ENCODE assay signal across 8 cellular contexts in genomic region chr2:26033769-26034596, GRCh38. TPM values are rescaled to one million over a fixed set of nuclear protein-coding genes. Genes with fewer than 3 reads are reported as not detected.
DNase-seq lines count a peak whose midpoint lies in the region; ATAC-seq and TF ChIP-seq lines count a peak whose summit lies in the region.

Gene RAB10, plus strand, starts transcription at chr2:26034084. Its CDS starts 525 bp downstream, at chr2:26034609.

- peaks cover 27% of the 10 kb centered on the region for H3K36me3 Mint-ChIP-seq in GM23338 (ENCODE audit: low read depth)
- H3K36me3 Mint-ChIP-seq in naive thymus-derived CD8-positive, alpha-beta T cell: peaks cover 0 to 19% (median 0%) of the 10 kb centered on the region in 3 donors

- peaks cover 11% of the 10 kb centered on the region for H3K4me1 Mint-ChIP-seq in GM23338
- peaks cover 12 to 45% (median 44%) of the 10 kb centered on the region in 4 donors for H3K4me1 Mint-ChIP-seq in naive thymus-derived CD8-positive, alpha-beta T cell

- peaks cover 22% of the 10 kb centered on the region for H4K20me1 ChIP-seq in DOHH2 (ENCODE audit: control insufficient read depth, insufficient read depth, low read depth, low read length)
- H4K20me1 ChIP-seq in GM23338 (replicated peaks; ENCODE audit: insufficient read depth): peaks cover 44% of the 10 kb centered on the region

- H3K9me2 ChIP-seq in DOHH2 (replicated peaks; ENCODE audit: control insufficient read depth, low read length) (no peaks in the 10 kb centered on the region), GM23338 (ENCODE audit: insufficient read depth) (no peaks in the 10 kb centered on the region)

- TF ChIP-seq CTCF in DOHH2 (IDR thresholded peaks at IDR 0.05; ENCODE audit: low read depth, low read length, poor library complexity, severe bottlenecking): no peak
- TF ChIP-seq CTCF in GM23338 (conservative IDR thresholded peaks at IDR 0.05; ENCODE audit: low read depth in 2 of 2): no peak

- H3K4me1 ChIP-seq in DOHH2 (ENCODE audit: control insufficient read depth, low read length) (peaks cover 29% of the 10 kb centered on the region), GM23338 (ENCODE audit: insufficient read depth) (peaks cover 14% of the 10 kb centered on the region)

- H2AFZ ChIP-seq in GM23338: peak within 1 kb of the TSS; percentile 69

- peaks cover 6% of the 10 kb centered on the region for H3K27me3 Mint-ChIP-seq in GM23338 (ENCODE audit: insufficient read depth, low read depth, poor library complexity)
- H3K27me3 Mint-ChIP-seq in naive thymus-derived CD8-positive, alpha-beta T cell: no peaks in the 10 kb centered on the region

- peak within 1 kb of the TSS; percentile 84 for H3K4me3 ChIP-seq in DOHH2 (ENCODE audit: low read length)
- H3K4me3 ChIP-seq in GM23338: peak within 1 kb of the TSS; percentile 84

- H3K4me2 ChIP-seq in DOHH2 (ENCODE audit: low read length): peak within 1 kb of the TSS; percentile 98
- H3K4me2 ChIP-seq in GM23338: peak within 1 kb of the TSS; percentile 92

- H3K36me3 ChIP-seq in DOHH2 (ENCODE audit: control insufficient read depth, low read length) (peaks cover 29% of the 10 kb centered on the region), GM23338 (ENCODE audit: insufficient read depth) (no peaks in the 10 kb centered on the region)

- ATAC-seq in GM23338: peak; percentile 81
- ATAC-seq in naive thymus-derived CD8-positive, alpha-beta T cell: peak; percentile 85 to 87

- H3K27me3 ChIP-seq in DOHH2 (ENCODE audit: control insufficient read depth, low read length) (no peaks in the 10 kb centered on the region), GM23338 (ENCODE audit: insufficient read depth) (peaks cover 3% of the 10 kb centered on the region; the same call in 1 of the 2 replicates)

- H3K27ac Mint-ChIP-seq in GM23338: peak within 1 kb of the TSS; percentile 98
- peak within 1 kb of the TSS; percentile 89 to 97 (median 96) for H3K27ac Mint-ChIP-seq in naive thymus-derived CD8-positive, alpha-beta T cell

- DNase-seq in GM23338 (ENCODE audit: low spot score): peak; percentile 98
- DNase-seq in LHCN-M2 (ENCODE audit: low read depth): peak; percentile 99
- peak; percentile 99 for DNase-seq in RPMI8226
- peak; percentile 97 to 99 for DNase-seq in activated T-helper 1 cell treated with anti-CD3 and anti-CD28 coated beads, Interleukin-2, amount 50 U/mL, for 16 hours (ENCODE audit: low read depth in 1 of 2, low spot score in 1 of 2)
- peak; percentile 99 for DNase-seq in fibroblast of gingiva (ENCODE audit: low read depth)
- peak; percentile 97 to 100 (median 99) for DNase-seq in naive thymus-derived CD8-positive, alpha-beta T cell
- peak; percentile 96 to 99 (median 98) for DNase-seq in stimulated activated naive CD4-positive, alpha-beta T cell (lab: John Stamatoyannopoulos, UW)

- H3F3A ChIP-seq in DOHH2 (ENCODE audit: control insufficient read depth, insufficient read depth): no peaks in the 10 kb centered on the region
- peaks cover 3% of the 10 kb centered on the region; the same call in 1 of the 2 replicates for H3F3A ChIP-seq in GM23338 (replicated peaks; ENCODE audit: low read depth)

- H3K79me2 ChIP-seq in DOHH2 (ENCODE audit: control insufficient read depth, low read length) (peaks cover 61% of the 10 kb centered on the region), GM23338 (replicated peaks; ENCODE audit: insufficient read depth) (peaks cover 49% of the 10 kb centered on the region)

- POLR2A ChIA-PET in naive thymus-derived CD8-positive, alpha-beta T cell (lab: Charles Lee): interaction anchor here (0.8 to 2.0 kb wide), 17 partner anchors 9 to 360 kb away, joined by 3 to 12 read pairs (median 5); partner anchors contain the start of genes ASXL2, DTNB, HADHA and SELENOI

- H3K27ac ChIP-seq in DOHH2 (ENCODE audit: low read depth, low read length): peak within 1 kb of the TSS; percentile 70
- peak within 1 kb of the TSS; percentile 99 for H3K27ac ChIP-seq in GM23338 (ENCODE audit: low read depth)

- peak within 1 kb of the TSS; percentile 94 for H3K4me3 Mint-ChIP-seq in GM23338
- peak within 1 kb of the TSS; percentile 90 to 98 (median 95) for H3K4me3 Mint-ChIP-seq in naive thymus-derived CD8-positive, alpha-beta T cell

- H3K9me3 Mint-ChIP-seq in GM23338: peaks cover 4% of the 10 kb centered on the region; the same call in 1 of the 3 replicates
- no peaks in the 10 kb centered on the region for H3K9me3 Mint-ChIP-seq in naive thymus-derived CD8-positive, alpha-beta T cell

- no peaks in the 10 kb centered on the region for H3K9me3 ChIP-seq in DOHH2 (ENCODE audit: control insufficient read depth, insufficient read depth, low read length)

TF ChIP-seq in GM23338, 12 proteins besides CTCF, POLR2A, EP300 and RAD21:
- no peak for TF ChIP-seq NANOG (IDR thresholded peaks at IDR 0.05; ENCODE audit: borderline replicate concordance)
- TF ChIP-seq EZH2phosphoT487 (IDR thresholded peaks at IDR 0.05; ENCODE audit: unreplicated experiment): no peak
- peak; percentile 41; the same call in 1 of the 2 replicates for TF ChIP-seq CREB1 (CRISPR knock-in tag; IDR thresholded peaks at IDR 0.05; ENCODE audit: low read depth)
- peak; percentile 92 for TF ChIP-seq POLR2AphosphoS5 (IDR thresholded peaks at IDR 0.05; ENCODE audit: low read depth)

RNA-seq across cellular contexts. Expression of gene RAB10, which starts in this region (rescaled TPM):
- total RNA-seq in GM23338 (2014; rRNA removed; shearing (Covaris generic)): 102 and 116 TPM in 2 replicates
- 119 and 143 TPM in 2 replicates for polyA plus RNA-seq in GM23338 (2016; fragmentation: Nextera tagmentation; extraction: Ambion mirVana)
- 124 and 143 TPM in 2 replicates for total RNA-seq in LHCN-M2 (2014; rRNA removed)
- 78.1 TPM for polyA plus RNA-seq in LHCN-M2 (2012)
- 10 to 100 TPM; 62.6 to 72.0 TPM for total RNA-seq in naive thymus-derived CD8-positive, alpha-beta T cell
- polyA plus RNA-seq in naive thymus-derived CD8-positive, alpha-beta T cell: 10 to 100 TPM; 64.0 to 80.5 (median 66.6) TPM

Comparison
In these comparisons a context has a peak if more than half of its experiments do, and no peak if none do; other contexts are left out.
1. Peak in every context shown above with its lines: DNase-seq, ATAC-seq, H3K4me3 ChIP-seq and H3K27ac ChIP-seq.